12 cellular contexts compared by ENCODE assay signal in genomic region chr3:13332740-13333139, GRCh38.
A peak's percentile ranks its signal among the peaks of the same experiment; 100 is the strongest.
DNase-seq lines count a peak whose midpoint lies in the region; ATAC-seq and TF ChIP-seq lines count a peak whose summit lies in the region.
"Had no signal": no experiment of that assay in that cellular context is flagged by ENCODE, and none has a peak within 500 bp of the region (broad histone marks: within the 10 kb centered on the region; RNA-seq: fewer than 3 reads in every experiment).

No MANE protein-coding gene starts in this region.

- 66 to 86% (median 77%) methylated on average over 5 to 6 of the region's 6 CpGs for WGBS in stomach, 5 donors

- H3K4me1 Mint-ChIP-seq in brain: peaks cover 8% of the 10 kb centered on the region

- DNase-seq in Right ventricle myocardium inferior (ENCODE audit: missing footprints): peak; percentile 65
- no peak for DNase-seq in right atrium auricular region (ENCODE audit: low spot score)
- DNase-seq in LNCaP clone FGC (ENCODE audit: low read depth): peak; percentile 8
- peak; percentile 43 for DNase-seq in stomach
- DNase-seq in GDM1 (lab: John Stamatoyannopoulos, UW): no peak
- no peak for DNase-seq in pons (ENCODE audit: low spot score)
- DNase-seq: activated T-cell treated with anti-CD3 and anti-CD28 coated beads for 4 hours; effector memory CD4-positive, alpha-beta T cell; SK-N-SH had no signal

- H3K36me3 ChIP-seq in right atrium auricular region: no peaks in the 10 kb centered on the region
- peaks cover 4 to 91% (median 69%) of the 10 kb centered on the region in 4 donors for H3K36me3 ChIP-seq in stomach

- H3K27me3 ChIP-seq in right atrium auricular region (no peaks in the 10 kb centered on the region), stomach (no peaks in the 10 kb centered on the region)

- H3K36me3 Mint-ChIP-seq in brain: peaks cover 26% of the 10 kb centered on the region

- no peak for TF ChIP-seq CTCF in right atrium auricular region (IDR thresholded peaks at IDR 0.05)
- no peak for TF ChIP-seq CTCF in LNCaP clone FGC (IDR thresholded peaks at IDR 0.05; ENCODE audit: control insufficient read depth, extremely low read depth, insufficient read depth)
- TF ChIP-seq CTCF in brain (conservative IDR thresholded peaks at IDR 0.05): no peak
- no peak for TF ChIP-seq CTCF in stomach (IDR thresholded peaks at IDR 0.05)

- H3K4me3 Mint-ChIP-seq in brain: no peak overlapping the region

- H3K4me1 ChIP-seq in right atrium auricular region (no peaks in the 10 kb centered on the region), stomach (no peaks in the 10 kb centered on the region)

- H3K9me3 ChIP-seq in right atrium auricular region (no peaks in the 10 kb centered on the region), stomach (no peaks in the 10 kb centered on the region)
- H3K9me3 ChIP-seq: SK-N-SH had no signal

- peaks cover 3% of the 10 kb centered on the region for H3K27me3 Mint-ChIP-seq in brain

- no peak for TF ChIP-seq POLR2A in stomach (IDR thresholded peaks at IDR 0.05)

- H3K27ac ChIP-seq in right atrium auricular region (no peak overlapping the region), stomach (peak overlapping the region in 1 of 5 donors; percentile 50)

- intact Hi-C loops in Right ventricle myocardium inferior (cut with DNase I): no loop called here
- intact Hi-C loops in stomach (cut with DNase I; ENCODE audit: low total_unique reads): no loop called here

- H3K4me3 ChIP-seq in right atrium auricular region (no peak overlapping the region), LNCaP clone FGC (ENCODE audit: low read depth, low read length) (no peak overlapping the region), stomach (no peak overlapping the region)
- H3K4me3 ChIP-seq: K562 had no signal

- ATAC-seq in Right ventricle myocardium inferior (no peak), GM21825 (IDR thresholded peaks at IDR 0.05; ENCODE audit: unreplicated experiment) (no peak)
- ATAC-seq: K562 had no signal

- H3K9me3 Mint-ChIP-seq in brain: no peaks in the 10 kb centered on the region

- TF ChIP-seq EP300 in stomach (IDR thresholded peaks at IDR 0.05): no peak

- H3K27ac Mint-ChIP-seq in brain: peak overlapping the region in 3 of 5 experiments; percentile 32 to 46 (median 32)

Comparison
In these comparisons a context has a peak if more than half of its experiments do, and no peak if none do; other contexts are left out.
1. DNase-seq: peak in Right ventricle myocardium inferior (single experiment), LNCaP clone FGC (single experiment) and stomach (single experiment); none in right atrium auricular region (single experiment), GDM1 (single experiment) and pons (single experiment).